ENCODE assay signal across 29 cellular contexts in the genomic region with DNA sequence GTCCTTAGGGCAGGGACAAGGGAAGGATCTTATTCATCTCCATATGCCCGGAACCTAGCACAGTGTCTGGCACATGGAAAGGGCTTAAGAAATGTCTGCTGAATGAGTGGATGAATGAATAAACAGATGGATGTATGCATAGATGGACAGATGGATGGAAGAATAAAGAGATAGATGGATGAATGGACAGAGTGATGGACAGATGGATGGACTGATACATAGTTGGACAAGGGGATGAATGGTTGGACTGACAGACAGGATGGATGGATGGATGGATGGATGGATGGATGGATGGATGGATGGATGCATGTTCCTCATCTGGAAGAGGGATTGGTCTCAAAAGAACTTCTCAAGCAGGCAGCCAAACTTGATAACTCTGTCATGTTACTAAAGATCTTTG.
"Had no signal": no experiment of that assay in that cellular context is flagged by ENCODE, and none has a peak within 500 bp of the region (broad histone marks: within the 10 kb centered on the region; RNA-seq: fewer than 3 reads in every experiment).

No MANE protein-coding gene starts in this region.

- H3K4me3 Mint-ChIP-seq: natural killer cell; nephron; neural progenitor cell; stimulated activated memory B cell treated with anti-CD40 and anti-IgM and Interleukin-4, amounts not matched to agents 10 μg/mL and 1 μg/mL and 100 μg/mL, for 72 hours; stimulated activated naive CD8-positive, alpha-beta T cell treated with anti-CD3 and anti-CD28 coated beads, Interleukin-15, amount 100 ng/mL, for 72 hours; type B pancreatic cell had no signal

- ATAC-seq: natural killer cell; psoas muscle; right cardiac atrium; right lobe of liver; stimulated activated memory B cell treated with anti-CD40 and anti-IgM and Interleukin-4, amounts not matched to agents 10 μg/mL and 1 μg/mL and 100 μg/mL, for 72 hours; stimulated activated naive CD8-positive, alpha-beta T cell treated with anti-CD3 and anti-CD28 coated beads, Interleukin-15, amount 100 ng/mL, for 72 hours; stimulated activated naive CD8-positive, alpha-beta T cell treated with anti-CD3 and anti-CD28 coated beads, Interleukin-15, Interleukin-2, amounts not matched to agents 100 U/mL and 50 U/mL, for 24 hours; upper lobe of right lung had no signal

- H3K36me3 Mint-ChIP-seq: natural killer cell; neural progenitor cell; stimulated activated memory B cell treated with anti-CD40 and anti-IgM and Interleukin-4, amounts not matched to agents 10 μg/mL and 1 μg/mL and 100 μg/mL, for 72 hours; type B pancreatic cell had no signal

- H3K4me3 ChIP-seq: neural progenitor cell, ovary, psoas muscle, right lobe of liver, skin epidermis, smooth muscle cell, spleen, suprapubic skin, testis, tibial artery, transverse colon, upper lobe of right lung, vagina had no signal

- H3K27ac Mint-ChIP-seq: natural killer cell; nephron; neural progenitor cell; progenitor cell of endocrine pancreas; stimulated activated memory B cell treated with anti-CD40 and anti-IgM and Interleukin-4, amounts not matched to agents 10 μg/mL and 1 μg/mL and 100 μg/mL, for 72 hours; stimulated activated naive CD8-positive, alpha-beta T cell treated with anti-CD3 and anti-CD28 coated beads, Interleukin-15, amount 100 ng/mL, for 72 hours; type B pancreatic cell had no signal

- H3K9me3 ChIP-seq: ovary, psoas muscle, right lobe of liver, spleen, suprapubic skin, testis, tibial artery, transverse colon, upper lobe of right lung, vagina had no signal

- DNase-seq: natural killer cell; occipital lobe; ovary; psoas muscle; spleen; stimulated activated CD4-positive, alpha-beta T cell treated with anti-CD3 and anti-CD28 coated beads, Interleukin-12 subunit alpha, Interleukin-12 subunit beta, amount 100 ng/mL, for 4 hours; stimulated activated CD4-positive, alpha-beta T cell treated with anti-CD3 and anti-CD28 coated beads, Interleukin-1b, Interleukin-23, amount 100 ng/mL, for 48 hours; stimulated activated CD4-positive, alpha-beta T cell treated with anti-CD3 and anti-CD28 coated beads, Interleukin-4, amount 100 ng/mL, for 1 hour; stimulated activated CD4-positive, alpha-beta T cell treated with anti-CD3 and anti-CD28 coated beads, Interleukin-4, amount 100 ng/mL, for 4 hours; stimulated activated CD8-positive, alpha-beta memory T cell treated with anti-CD3 and anti-CD28 coated beads, Interleukin-4, amount 100 ng/mL, for 48 hours; stimulated activated naive CD4-positive, alpha-beta T cell; stimulated activated naive CD8-positive, alpha-beta T cell treated with anti-CD3 and anti-CD28 coated beads, Interleukin-15, amount 100 ng/mL, for 72 hours; stimulated activated naive CD8-positive, alpha-beta T cell treated with anti-CD3 and anti-CD28 coated beads, Interleukin-15, Interleukin-2, amounts not matched to agents 100 U/mL and 50 U/mL, for 24 hours; testis; tibial artery; transverse colon; upper lobe of right lung had no signal

- H3K27me3 ChIP-seq: neural progenitor cell, ovary, right lobe of liver, testis, vagina had no signal

- H3K36me3 ChIP-seq: neural progenitor cell, ovary, right lobe of liver, spleen, suprapubic skin, tibial artery, transverse colon, upper lobe of right lung, vagina had no signal

- H3K9me3 Mint-ChIP-seq: natural killer cell; nephron; neural progenitor cell; stimulated activated memory B cell treated with anti-CD40 and anti-IgM and Interleukin-4, amounts not matched to agents 10 μg/mL and 1 μg/mL and 100 μg/mL, for 72 hours; stimulated activated naive CD8-positive, alpha-beta T cell treated with anti-CD3 and anti-CD28 coated beads, Interleukin-15, amount 100 ng/mL, for 72 hours; type B pancreatic cell had no signal

- H3K4me1 ChIP-seq: parathyroid adenoma, psoas muscle, right lobe of liver, tibial artery, upper lobe of right lung had no signal

- H3K27ac ChIP-seq: neural progenitor cell, ovary, parathyroid adenoma, psoas muscle, right lobe of liver, skin epidermis, spleen, suprapubic skin, testis, tibial artery, transverse colon, upper lobe of right lung, vagina had no signal

- H3K4me1 Mint-ChIP-seq: natural killer cell; nephron; stimulated activated memory B cell treated with anti-CD40 and anti-IgM and Interleukin-4, amounts not matched to agents 10 μg/mL and 1 μg/mL and 100 μg/mL, for 72 hours; stimulated activated naive CD8-positive, alpha-beta T cell treated with anti-CD3 and anti-CD28 coated beads, Interleukin-15, amount 100 ng/mL, for 72 hours had no signal
